22 cellular contexts compared by ENCODE assay signal in the genomic region with DNA sequence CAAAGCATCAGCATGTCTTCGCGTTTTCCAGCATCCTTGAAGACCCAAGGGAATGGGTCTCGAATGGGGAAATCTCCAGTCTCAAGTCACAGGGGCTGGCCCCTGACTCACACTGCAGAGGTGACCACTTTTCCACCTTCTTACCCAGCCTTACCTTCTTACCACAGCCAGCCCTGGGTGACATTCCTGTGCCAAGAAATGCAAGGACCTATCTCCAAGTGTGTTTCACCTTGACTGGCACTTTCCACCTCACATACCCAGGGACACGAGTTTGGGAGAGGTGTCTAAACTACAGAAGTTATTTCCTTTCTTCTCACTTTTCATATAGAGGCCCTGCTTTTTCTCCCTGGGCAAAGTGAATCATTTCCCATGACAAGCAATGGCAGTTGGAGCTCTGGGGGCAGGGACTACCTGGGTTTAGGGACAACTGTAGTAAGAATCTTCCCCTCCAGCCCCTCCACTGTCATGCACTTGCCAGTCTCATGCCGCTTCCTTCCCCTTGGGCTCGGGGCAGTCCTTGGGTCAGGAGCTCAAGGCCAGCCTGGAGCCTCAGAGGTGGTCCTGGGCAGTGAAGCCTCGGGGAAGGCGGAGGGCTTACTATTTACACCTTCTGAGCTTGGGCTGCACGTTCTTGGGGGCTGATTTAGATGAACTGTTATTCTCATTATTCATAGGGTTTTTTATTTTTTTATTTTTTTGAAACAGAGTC. TPM values are rescaled to one million over a fixed set of nuclear protein-coding genes. Genes with fewer than 3 reads are reported as not detected.
"Had no signal": no experiment of that assay in that cellular context is flagged by ENCODE, and none has a peak within 500 bp of the region (broad histone marks: within the 10 kb centered on the region; RNA-seq: fewer than 3 reads in every experiment).

No MANE protein-coding gene starts in this region.

- H3K27ac Mint-ChIP-seq: activated naive CD4-positive, alpha-beta T cell treated with anti-CD3 and anti-CD28 coated beads, Interleukin-2, amount 10 ng/mL, durations not matched to agents 7 days and 5 days; activated T-cell treated with anti-CD3 and anti-CD28 coated beads, Interleukin-2, amount 50 U/mL, for 72 hours; brain; effector memory CD8-positive, alpha-beta T cell; naive thymus-derived CD4-positive, alpha-beta T cell had no signal

- H3K4me3 ChIP-seq: esophagus muscularis mucosa, hepatocyte, ovary, right lobe of liver, skin epidermis, tibial artery, uterus had no signal

- H3K9me3 ChIP-seq: esophagus muscularis mucosa, ovary, right lobe of liver, tibial artery, uterus had no signal

- H3K79me2 ChIP-seq: hepatocyte had no signal

- H3K27me3 ChIP-seq: esophagus muscularis mucosa, hepatocyte, ovary, right lobe of liver, uterus had no signal

- H3K36me3 Mint-ChIP-seq: activated naive CD4-positive, alpha-beta T cell treated with anti-CD3 and anti-CD28 coated beads, Interleukin-2, amount 10 ng/mL, durations not matched to agents 7 days and 5 days; brain; naive thymus-derived CD4-positive, alpha-beta T cell had no signal

- H3K9me3 Mint-ChIP-seq: activated naive CD4-positive, alpha-beta T cell treated with anti-CD3 and anti-CD28 coated beads, Interleukin-2, amount 10 ng/mL, durations not matched to agents 7 days and 5 days; activated T-cell treated with anti-CD3 and anti-CD28 coated beads, Interleukin-2, amount 50 U/mL, for 72 hours; effector memory CD8-positive, alpha-beta T cell; naive thymus-derived CD4-positive, alpha-beta T cell; stimulated activated naive CD8-positive, alpha-beta T cell treated with anti-CD3 and anti-CD28 coated beads, Interleukin-15, amount 100 ng/mL, for 72 hours had no signal

- H3K36me3 ChIP-seq: esophagus muscularis mucosa, ovary, right lobe of liver, tibial artery, uterus had no signal

- H3K27me3 Mint-ChIP-seq: brain had no signal

- DNase-seq: activated CD4-positive, alpha-beta T cell treated with anti-CD3 and anti-CD28 coated beads, Interleukin-2, amount 50 U/mL, for 48 hours; activated effector memory CD4-positive, alpha-beta T cell treated with Interleukin-2 at 50 U/mL for 16 hours; activated naive CD4-positive, alpha-beta T cell treated with anti-CD3 and anti-CD28 coated beads, Interleukin-2, amount 10 ng/mL, durations not matched to agents 7 days and 5 days; activated T-cell treated with anti-CD3 and anti-CD28 coated beads, Interleukin-2, amount 50 U/mL, for 72 hours; caudate nucleus; effector memory CD8-positive, alpha-beta T cell; glutamatergic neuron; left cardiac atrium; mesendoderm; naive thymus-derived CD4-positive, alpha-beta T cell; ovary; right lobe of liver; stimulated activated CD4-positive, alpha-beta T cell treated with anti-CD3 and anti-CD28 coated beads, Interleukin-1b, Interleukin-23, amount 100 ng/mL, for 48 hours; stimulated activated naive CD8-positive, alpha-beta T cell treated with anti-CD3 and anti-CD28 coated beads, Interleukin-15, amount 100 ng/mL, for 72 hours; T-helper 1 cell; uterus had no signal

- H3K4me3 Mint-ChIP-seq: activated naive CD4-positive, alpha-beta T cell treated with anti-CD3 and anti-CD28 coated beads, Interleukin-2, amount 10 ng/mL, durations not matched to agents 7 days and 5 days; activated T-cell treated with anti-CD3 and anti-CD28 coated beads, Interleukin-2, amount 50 U/mL, for 72 hours; effector memory CD8-positive, alpha-beta T cell; naive thymus-derived CD4-positive, alpha-beta T cell; stimulated activated naive CD8-positive, alpha-beta T cell treated with anti-CD3 and anti-CD28 coated beads, Interleukin-15, amount 100 ng/mL, for 72 hours had no signal

- H2AFZ ChIP-seq: hepatocyte had no signal

- H3K27ac ChIP-seq: esophagus muscularis mucosa, hepatocyte, ovary, right lobe of liver, tibial artery, uterus had no signal

- H3K4me1 ChIP-seq: esophagus muscularis mucosa, right lobe of liver, tibial artery, uterus had no signal

- H3K4me2 ChIP-seq: hepatocyte had no signal

- ATAC-seq: activated T-cell treated with anti-CD3 and anti-CD28 coated beads, Interleukin-2, amount 50 U/mL, for 72 hours; effector memory CD8-positive, alpha-beta T cell; left cardiac atrium; naive thymus-derived CD4-positive, alpha-beta T cell; right lobe of liver; stimulated activated naive CD8-positive, alpha-beta T cell treated with anti-CD3 and anti-CD28 coated beads, Interleukin-15, amount 100 ng/mL, for 72 hours had no signal

RNA-seq across cellular contexts. Expression of gene PAQR5, which starts 16.8 kb away (rescaled TPM):
- total RNA-seq: dermis microvascular lymphatic vessel endothelial cell had no signal
- polyA plus RNA-seq: naive thymus-derived CD4-positive, alpha-beta T cell had no signal
